Comparison of ENCODE assay signal across 8 cellular contexts in genomic region chr17:76354317-76354729, GRCh38. TPM values are rescaled to one million over a fixed set of nuclear protein-coding genes. Genes with fewer than 3 reads are reported as not detected.
DNase-seq lines count a peak whose midpoint lies in the region; ATAC-seq, FAIRE-seq and TF ChIP-seq lines count a peak whose summit lies in the region.

No MANE protein-coding gene starts in this region.

- peak overlapping the region; percentile 90 for H2AFZ ChIP-seq in astrocyte (ENCODE audit: low read depth, low read length)

- peak overlapping the region; percentile 65 for H3K4me3 ChIP-seq in astrocyte (ENCODE audit: insufficient read depth, low read depth, low read length)
- peak overlapping the region; percentile 97 for H3K4me3 ChIP-seq in left lung
- peak overlapping the region; percentile 70 to 99 (median 96) for H3K4me3 ChIP-seq in tibial nerve

- H4K20me1 ChIP-seq in astrocyte (ENCODE audit: insufficient read depth, low read length) = peaks cover 11% of the 10 kb centered on the region

- peaks cover 9% of the 10 kb centered on the region for H3K36me3 Mint-ChIP-seq in activated T-cell treated with anti-CD3 and anti-CD28 coated beads, Interleukin-2, amount 50 U/mL, for 24 hours (ENCODE audit: low read depth)
- peaks cover 1% of the 10 kb centered on the region for H3K36me3 Mint-ChIP-seq in astrocyte (ENCODE audit: low read depth, unreplicated experiment)

- H3K4me1 ChIP-seq in astrocyte (ENCODE audit: insufficient read depth, low read length) (peaks cover 15% of the 10 kb centered on the region), left lung (peaks cover 3 to 25% of the 10 kb centered on the region in 2 donors), tibial nerve (peaks cover 0 to 35% (median 7%) of the 10 kb centered on the region in 4 donors)

- WGBS in tibial nerve, 2 donors = 1 to 2% methylated on average over 18 of the region's 18 CpGs

- H3K27ac Mint-ChIP-seq in activated T-cell treated with anti-CD3 and anti-CD28 coated beads, Interleukin-2, amount 50 U/mL, for 24 hours = peak overlapping the region; percentile 98
- peak overlapping the region; percentile 100 for H3K27ac Mint-ChIP-seq in astrocyte (ENCODE audit: unreplicated experiment)

- H3K4me3 Mint-ChIP-seq in activated T-cell treated with anti-CD3 and anti-CD28 coated beads, Interleukin-2, amount 50 U/mL, for 24 hours = peak overlapping the region; percentile 87
- H3K4me3 Mint-ChIP-seq in astrocyte (ENCODE audit: unreplicated experiment) = peak overlapping the region; percentile 93

- peaks cover 34% of the 10 kb centered on the region for H3K79me2 ChIP-seq in astrocyte (ENCODE audit: insufficient read depth, low read length)

- intact Hi-C loops in left lung (cut with DNase I) = no loop called here

- peak overlapping the region; percentile 92 for H3K4me2 ChIP-seq in astrocyte (ENCODE audit: low read length)

- H3K9me3 Mint-ChIP-seq in activated T-cell treated with anti-CD3 and anti-CD28 coated beads, Interleukin-2, amount 50 U/mL, for 24 hours = no peaks in the 10 kb centered on the region
- H3K9me3 Mint-ChIP-seq in astrocyte (ENCODE audit: unreplicated experiment) = no peaks in the 10 kb centered on the region

- no peak for TF ChIP-seq CTCF in astrocyte (IDR thresholded peaks at IDR 0.05; ENCODE audit: insufficient read depth, low read depth, low read length)
- no peak for TF ChIP-seq CTCF in left lung (IDR thresholded peaks at IDR 0.05)
- TF ChIP-seq CTCF in tibial nerve (IDR thresholded peaks at IDR 0.05) = no peak

- no peaks in the 10 kb centered on the region for H3K27me3 Mint-ChIP-seq in activated T-cell treated with anti-CD3 and anti-CD28 coated beads, Interleukin-2, amount 50 U/mL, for 24 hours
- H3K27me3 Mint-ChIP-seq in astrocyte (ENCODE audit: low read depth, unreplicated experiment) = no peaks in the 10 kb centered on the region

- H3K9ac ChIP-seq in astrocyte (ENCODE audit: low read length) = peak overlapping the region; percentile 85

- H3K36me3 ChIP-seq in astrocyte (ENCODE audit: insufficient read depth, low read length) (no peaks in the 10 kb centered on the region), left lung (no peaks in the 10 kb centered on the region), tibial nerve (peaks cover 0 to 6% (median 0%) of the 10 kb centered on the region in 3 donors)

- no peak for TF ChIP-seq EP300 in tibial nerve (IDR thresholded peaks at IDR 0.05)

- no peak for FAIRE-seq in astrocyte (lab: Jason Lieb, UNC)

- ATAC-seq in left lung = no peak
- ATAC-seq in GM21390 (IDR thresholded peaks at IDR 0.05; ENCODE audit: unreplicated experiment) = no peak

- H3K27ac ChIP-seq in astrocyte (ENCODE audit: low read depth, low read length) (peak overlapping the region; percentile 95), left lung (peak overlapping the region; percentile 90), tibial nerve (peak overlapping the region; percentile 52 to 88 (median 82))

- H3K27me3 ChIP-seq in astrocyte (ENCODE audit: insufficient read depth, low read length) (no peaks in the 10 kb centered on the region), left lung (no peaks in the 10 kb centered on the region), tibial nerve (no peaks in the 10 kb centered on the region)

- DNase-seq in activated T-cell treated with anti-CD3 and anti-CD28 coated beads, Interleukin-2, amount 50 U/mL, for 24 hours = no peak
- DNase-seq in activated T-cell treated with anti-CD3 and anti-CD28 coated beads for 4 hours (no peak), astrocyte (ENCODE audit: low read depth) (no peak), left lung (peak in 1 of 2 donors; percentile 61), tibial nerve (ENCODE audit: low spot score in 2 of 2) (no peak), COR-L47 (lab: John Stamatoyannopoulos, UW) (no peak)
- no peak for DNase-seq in stimulated activated naive CD4-positive, alpha-beta T cell treated with Interleukin-2 at 50 U/mL for 16 hours (lab: John Stamatoyannopoulos, UW)

- TF ChIP-seq POLR2A in tibial nerve (IDR thresholded peaks at IDR 0.05) = no peak

- H3K4me1 Mint-ChIP-seq in activated T-cell treated with anti-CD3 and anti-CD28 coated beads, Interleukin-2, amount 50 U/mL, for 24 hours (ENCODE audit: low read depth) = peaks cover 27% of the 10 kb centered on the region
- peaks cover 4% of the 10 kb centered on the region for H3K4me1 Mint-ChIP-seq in astrocyte (ENCODE audit: low read depth, unreplicated experiment)

- no peaks in the 10 kb centered on the region for H3K9me3 ChIP-seq in astrocyte (ENCODE audit: insufficient read depth, low read depth, low read length)
- H3K9me3 ChIP-seq in left lung = no peaks in the 10 kb centered on the region
- H3K9me3 ChIP-seq in tibial nerve = no peaks in the 10 kb centered on the region

RNA-seq across cellular contexts. Expression of gene PRPSAP1, which starts 0.6 kb away (rescaled TPM):
- total RNA-seq in astrocyte (33.3 and 36.2 TPM in 2 replicates), left lung (10 to 100 TPM; 51.2 to 52.8 TPM), tibial nerve (100 to 1,000 TPM in 2 of 4 donors, 10 to 100 TPM in 2; 66.8 to 108 (median 96.2) TPM)

RNA-seq across cellular contexts. Expression of gene SPHK1, which starts 30.1 kb away (rescaled TPM):
- 34.8 TPM in 2 replicates for total RNA-seq in astrocyte
- 10 to 100 TPM in 1 of 2 donors, 1 to 10 TPM in 1; 6.3 to 35.1 TPM for total RNA-seq in left lung
- total RNA-seq in tibial nerve = 10 to 100 TPM; 16.7 to 50.1 (median 27.8) TPM

RNA-seq across cellular contexts. Expression of gene QRICH2, which starts 46.2 kb away (rescaled TPM):
- 2.5 and 3.8 TPM in 2 replicates for total RNA-seq in astrocyte
- 1 to 10 TPM; 2.8 to 3.3 TPM for total RNA-seq in left lung
- total RNA-seq in tibial nerve = 1 to 10 TPM; 2.0 to 8.4 (median 5.2) TPM
